ENCODE assay signal across 27 cellular contexts in genomic region chr9:98062161-98062560, GRCh38.
"Had no signal": no experiment of that assay in that cellular context is flagged by ENCODE, and none has a peak within 500 bp of the region (broad histone marks: within the 10 kb centered on the region; RNA-seq: fewer than 3 reads in every experiment).

No MANE protein-coding gene starts in this region.

- H3K27ac Mint-ChIP-seq: activated CD8-positive, alpha-beta T cell treated with anti-CD3 and anti-CD28 coated beads, Interleukin-2, amount 10 ng/mL, durations not matched to agents 7 days and 5 days; activated naive CD8-positive, alpha-beta T cell; natural killer cell treated with Interleukin-12 subunit alpha and Interleukin-12 subunit beta and Interleukin-15 and Interleukin-18, amount 100 ng/mL, for 72 hours; T-helper 1 cell treated with Interleukin-12 subunit alpha and Interleukin-12 subunit beta and Interleukin-4 antibody, amounts not matched to agents 30 μg/mL and 1 μg/mL, for 36 hours; type B pancreatic cell; WTC11 had no signal

- H3K27ac ChIP-seq: neutrophil, right lobe of liver, thoracic aorta had no signal

- H3K4me3 Mint-ChIP-seq: activated CD8-positive, alpha-beta memory T cell treated with anti-CD3 and anti-CD28 coated beads, Interleukin-2, amount 10 ng/mL, durations not matched to agents 7 days and 5 days; activated CD8-positive, alpha-beta T cell treated with anti-CD3 and anti-CD28 coated beads, Interleukin-2, amount 10 ng/mL, durations not matched to agents 7 days and 5 days; activated naive CD8-positive, alpha-beta T cell; central memory CD8-positive, alpha-beta T cell; effector memory CD8-positive, alpha-beta T cell; natural killer cell treated with Interleukin-12 subunit alpha and Interleukin-12 subunit beta and Interleukin-15 and Interleukin-18, amount 100 ng/mL, for 72 hours; T-helper 1 cell treated with Interleukin-12 subunit alpha and Interleukin-12 subunit beta and Interleukin-4 antibody, amounts not matched to agents 30 μg/mL and 1 μg/mL, for 36 hours; type B pancreatic cell; WTC11 had no signal

- ATAC-seq: activated CD8-positive, alpha-beta memory T cell treated with anti-CD3 and anti-CD28 coated beads, Interleukin-2, amount 10 ng/mL, durations not matched to agents 7 days and 5 days; activated CD8-positive, alpha-beta T cell treated with anti-CD3 and anti-CD28 coated beads, Interleukin-2, amount 10 ng/mL, durations not matched to agents 7 days and 5 days; effector memory CD8-positive, alpha-beta T cell; natural killer cell treated with Interleukin-12 subunit alpha and Interleukin-12 subunit beta and Interleukin-15 and Interleukin-18, amount 100 ng/mL, for 72 hours; right lobe of liver; stimulated activated naive CD8-positive, alpha-beta T cell treated with anti-CD3 and anti-CD28 coated beads, Interleukin-15, Interleukin-2, amounts not matched to agents 100 U/mL and 50 U/mL, for 24 hours; WTC11 had no signal

- H3K9me3 Mint-ChIP-seq: central memory CD8-positive, alpha-beta T cell; effector memory CD8-positive, alpha-beta T cell; natural killer cell treated with Interleukin-12 subunit alpha and Interleukin-12 subunit beta and Interleukin-15 and Interleukin-18, amount 100 ng/mL, for 72 hours; T-helper 1 cell treated with Interleukin-12 subunit alpha and Interleukin-12 subunit beta and Interleukin-4 antibody, amounts not matched to agents 30 μg/mL and 1 μg/mL, for 36 hours; type B pancreatic cell; WTC11 had no signal

- H3K27me3 ChIP-seq: neutrophil, right lobe of liver had no signal

- DNase-seq: activated CD8-positive, alpha-beta memory T cell treated with anti-CD3 and anti-CD28 coated beads, Interleukin-2, amount 10 ng/mL, durations not matched to agents 7 days and 5 days; activated CD8-positive, alpha-beta T cell treated with anti-CD3 and anti-CD28 coated beads, Interleukin-2, amount 10 ng/mL, durations not matched to agents 7 days and 5 days; activated effector memory CD4-positive, alpha-beta T cell treated with Interleukin-2 at 50 U/mL for 16 hours; activated naive CD4-positive, alpha-beta T cell treated with Interleukin-2 at 50 U/mL for 16 hours; anterior cingulate cortex; cortex of kidney; effector memory CD8-positive, alpha-beta T cell; erythroblast; head of caudate nucleus; hippocampal formation; kidney; left colon; mammary epithelial cell; midbrain; right lobe of liver; stimulated activated CD4-positive, alpha-beta T cell treated with anti-CD3 and anti-CD28 coated beads, Interleukin-12 subunit alpha, Interleukin-12 subunit beta, amount 100 ng/mL, for 4 hours; stimulated activated CD4-positive, alpha-beta T cell treated with anti-CD3 and anti-CD28 coated beads, Interleukin-4, amount 100 ng/mL, for 1 hour; stimulated activated naive CD8-positive, alpha-beta T cell treated with anti-CD3 and anti-CD28 coated beads, Interleukin-15, Interleukin-2, amounts not matched to agents 100 U/mL and 50 U/mL, for 24 hours; T1000 had no signal

- H3K9me3 ChIP-seq: neutrophil, right lobe of liver, thoracic aorta had no signal

- H3K4me1 Mint-ChIP-seq: WTC11 had no signal

- H3K27me3 Mint-ChIP-seq: activated CD8-positive, alpha-beta memory T cell treated with anti-CD3 and anti-CD28 coated beads, Interleukin-2, amount 10 ng/mL, durations not matched to agents 7 days and 5 days; activated naive CD8-positive, alpha-beta T cell; central memory CD8-positive, alpha-beta T cell; effector memory CD8-positive, alpha-beta T cell; natural killer cell treated with Interleukin-12 subunit alpha and Interleukin-12 subunit beta and Interleukin-15 and Interleukin-18, amount 100 ng/mL, for 72 hours; type B pancreatic cell had no signal

- H3K4me3 ChIP-seq: right lobe of liver, thoracic aorta had no signal
